13 cellular contexts compared by ENCODE assay signal in the genomic region with DNA sequence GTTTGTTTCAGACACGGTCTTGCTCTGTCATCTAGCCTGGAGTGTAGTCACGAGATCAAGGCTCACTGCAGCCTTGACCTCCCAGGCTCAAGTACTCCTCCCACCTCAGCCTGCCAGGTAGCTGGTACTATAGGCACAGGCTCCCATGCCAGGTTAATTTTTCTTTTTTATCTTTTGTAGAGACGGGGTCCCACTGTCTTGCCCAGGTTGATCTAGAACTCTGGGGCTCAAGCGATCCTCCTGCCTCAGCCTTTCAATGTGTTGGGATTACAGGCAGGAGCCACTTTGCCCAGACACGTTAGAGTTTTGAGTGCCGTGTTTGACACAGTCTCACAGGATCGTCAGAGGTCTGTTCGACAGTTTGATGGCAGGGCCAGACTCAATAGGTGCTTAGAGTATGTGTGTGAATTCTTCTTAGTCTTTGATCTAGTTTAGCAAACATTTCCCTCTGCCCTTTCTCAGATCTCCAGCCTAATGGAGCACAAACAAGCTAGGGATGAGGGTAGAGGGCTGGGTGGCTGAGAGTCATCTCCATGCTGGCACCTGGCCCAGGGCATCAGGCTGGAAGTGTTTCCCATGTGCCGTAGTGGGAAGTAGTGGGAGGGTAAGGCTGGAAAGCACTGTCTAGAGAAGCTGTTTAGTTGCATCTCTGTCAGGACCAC.
DNase-seq lines count a peak whose midpoint lies in the region; ATAC-seq, FAIRE-seq and TF ChIP-seq lines count a peak whose summit lies in the region.
"Had no signal": no experiment of that assay in that cellular context is flagged by ENCODE, and none has a peak within 500 bp of the region (broad histone marks: within the 10 kb centered on the region; RNA-seq: fewer than 3 reads in every experiment).

No MANE protein-coding gene starts in this region.

- H3K27ac ChIP-seq in BLaER1 treated with 17β-estradiol and CSF1 and Interleukin-3, amounts not matched to agents 10 nM and 100 nM = no peak overlapping the region
- H3K27ac ChIP-seq in IMR-90 (ENCODE audit: insufficient read depth, low read length) = no peak overlapping the region
- no peak overlapping the region for H3K27ac ChIP-seq in iPS-20b (ENCODE audit: low read length)
- H3K27ac ChIP-seq in uterus = no peak overlapping the region
- H3K27ac ChIP-seq in esophagus muscularis mucosa (replicated peaks in 1 of 4) = no peak overlapping the region

- peak overlapping the region in 8 of 11 experiments; percentile 19 to 59 (median 24); a peak in 10 of 22 replicates for H3K4me2 ChIP-seq in BLaER1 treated with 17β-estradiol and CSF1 and Interleukin-3, amounts not matched to agents 10 nM and 100 nM
- no peak overlapping the region for H3K4me2 ChIP-seq in IMR-90 (ENCODE audit: low read depth, low read length)

- no peak for TF ChIP-seq EP300 in esophagus muscularis mucosa (IDR thresholded peaks at IDR 0.05)

- in situ Hi-C loops in IMR-90 (cut with MboI; ENCODE audit: low sequenced_read_pairs) = no loop called here

- peak overlapping the region; percentile 44 for H2AK5ac ChIP-seq in IMR-90 (ENCODE audit: low read depth, low read length)

- no peak overlapping the region for H2BK5ac ChIP-seq in IMR-90 (ENCODE audit: low read depth, low read length, poor library complexity, severe bottlenecking)

- H3K27me3 ChIP-seq in BLaER1 treated with 17β-estradiol and CSF1 and Interleukin-3, amounts not matched to agents 10 nM and 100 nM = no peaks in the 10 kb centered on the region
- H3K27me3 ChIP-seq in IMR-90 (ENCODE audit: control insufficient read depth, insufficient read depth, low read length) (peaks cover 14% of the 10 kb centered on the region), iPS-20b (ENCODE audit: insufficient read depth, low read length) (no peaks in the 10 kb centered on the region), uterus (no peaks in the 10 kb centered on the region), esophagus muscularis mucosa (no peaks in the 10 kb centered on the region)

- peak; percentile 51 for FAIRE-seq in RCC 7860 (lab: Jason Lieb, UNC)
- no peak for FAIRE-seq in GM19239 (lab: Jason Lieb, UNC)

- peaks cover 0 to 5% (median 0%) of the 10 kb centered on the region in 11 experiments; a peak in 4 of 22 replicates for H3K36me3 ChIP-seq in BLaER1 treated with 17β-estradiol and CSF1 and Interleukin-3, amounts not matched to agents 10 nM and 100 nM
- H3K36me3 ChIP-seq in IMR-90 (ENCODE audit: control insufficient read depth, insufficient read depth, low read length) (no peaks in the 10 kb centered on the region), iPS-20b (ENCODE audit: insufficient read depth, low read depth, low read length) (no peaks in the 10 kb centered on the region), uterus (no peaks in the 10 kb centered on the region), esophagus muscularis mucosa (no peaks in the 10 kb centered on the region)

- H4K8ac ChIP-seq in IMR-90 (ENCODE audit: low read depth in 2 of 2, low read length in 2 of 2) = no peak overlapping the region

- H3K18ac ChIP-seq in IMR-90 (ENCODE audit: low read depth, low read length) = no peak overlapping the region

- no peak overlapping the region for H2BK20ac ChIP-seq in IMR-90 (ENCODE audit: low read depth, low read length)

- peaks cover 19 to 23% (median 20%) of the 10 kb centered on the region in 11 experiments for H3K9me3 ChIP-seq in BLaER1 treated with 17β-estradiol and CSF1 and Interleukin-3, amounts not matched to agents 10 nM and 100 nM (replicated peaks in 1 of 11)
- H3K9me3 ChIP-seq in IMR-90 (ENCODE audit: control insufficient read depth, insufficient read depth, low read length) (peaks cover 4% of the 10 kb centered on the region), iPS-20b (ENCODE audit: insufficient read depth, low read depth, low read length) (peaks cover 10% of the 10 kb centered on the region), uterus (no peaks in the 10 kb centered on the region), esophagus muscularis mucosa (peaks cover 0 to 7% (median 0%) of the 10 kb centered on the region in 4 donors)

- no peaks in the 10 kb centered on the region for H3K79me1 ChIP-seq in IMR-90 (ENCODE audit: low read depth in 1 of 2, low read length in 2 of 2)

- no peak overlapping the region for H2BK15ac ChIP-seq in IMR-90 (ENCODE audit: low read depth, low read length)

- TF ChIP-seq POLR2A in IMR-90 (IDR thresholded peaks at IDR 0.05; ENCODE audit: low read depth, low read length) (no peak), uterus (IDR thresholded peaks at IDR 0.05) (no peak), esophagus muscularis mucosa (IDR thresholded peaks at IDR 0.05; ENCODE audit: low read depth) (no peak)

- no peak overlapping the region for H3K4ac ChIP-seq in IMR-90 (ENCODE audit: low read depth, low read length)

- 72% methylated on average over 4 of the region's 9 CpGs; no CpG with 5 or more reads in 1 of the 2 experiments for WGBS in IMR-90 (ENCODE audit: extremely low coverage in 2 of 2, insufficient read length in 1 of 2), 2 experiments
- WGBS in esophagus muscularis mucosa = 77% methylated on average over 9 of the region's 9 CpGs

- H3K56ac ChIP-seq in IMR-90 (ENCODE audit: extremely low read depth, insufficient read depth, low read length) = no peak overlapping the region

- dilution Hi-C loops in IMR-90 (cut with HindIII; ENCODE audit: low sequenced_read_pairs, unreplicated experiment) = no loop called here

- H2AK9ac ChIP-seq in IMR-90 (replicated peaks; ENCODE audit: low read depth, low read length, poor library complexity) = no peak overlapping the region

- ATAC-seq in IMR-90 (ENCODE audit: low read depth) (no peak), GM18511 (IDR thresholded peaks at IDR 0.05; ENCODE audit: unreplicated experiment) (no peak)
- ATAC-seq: stimulated activated naive B cell treated with anti-CD40 and anti-IgM and Interleukin-4, amounts not matched to agents 10 μg/mL and 1 μg/mL and 100 μg/mL, for 72 hours had no signal

- no TSS peak for BruUV-seq in IMR-90 (replicated peaks; lab: Mats Ljungman, UMichigan)

- H4K91ac ChIP-seq in IMR-90 (ENCODE audit: insufficient read depth, low read depth, low read length) = no peak overlapping the region

- no peak overlapping the region for H2BK120ac ChIP-seq in IMR-90 (ENCODE audit: low read depth, low read length)

- no peak for DNase-seq in IMR-90
- peak; percentile 29 for DNase-seq in RCC 7860 (ENCODE audit: low spot score)
- DNase-seq in uterus = no peak
- no peak for DNase-seq in GM19239 (ENCODE audit: insufficient read length, low spot score)
- DNase-seq in esophagus muscularis mucosa (ENCODE audit: extremely low spot score) = no peak
- DNase-seq: activated gamma-delta T cell treated with Interleukin-2 at 50 U/mL for 16 hours; Kasumi-1; NCI-H526; stimulated activated CD4-positive, alpha-beta T cell treated with anti-CD3 and anti-CD28 coated beads, Interleukin-2, amount 100 ng/mL, for 48 hours; stimulated activated naive B cell treated with anti-CD40 and anti-IgM and Interleukin-4, amounts not matched to agents 10 μg/mL and 1 μg/mL and 100 μg/mL, for 72 hours had no signal

- H3K9me1 ChIP-seq in IMR-90 (ENCODE audit: insufficient read depth, low read length) = peaks cover 7% of the 10 kb centered on the region; the same call in 1 of the 2 replicates

- no peaks in the 10 kb centered on the region for H4K20me1 ChIP-seq in BLaER1 treated with 17β-estradiol and CSF1 and Interleukin-3, amounts not matched to agents 10 nM and 100 nM
- no peaks in the 10 kb centered on the region for H4K20me1 ChIP-seq in IMR-90 (ENCODE audit: insufficient read depth, low read length)

- POLR2A ChIA-PET in IMR-90 (lab: Charles Lee; ENCODE audit: unreplicated experiment) = no interaction called here

- intact Hi-C loops in IMR-90 (cut with micrococcal nuclease) = no loop called here
- intact Hi-C loops in uterus (cut with DNase I; ENCODE audit: low total_unique reads) = no loop called here
- intact Hi-C loops in esophagus muscularis mucosa (cut with DNase I) = no loop called here

- TF ChIP-seq CTCF in IMR-90 (conservative IDR thresholded peaks at IDR 0.05; ENCODE audit: low read depth, low read length) (no peak), uterus (IDR thresholded peaks at IDR 0.05) (no peak), esophagus muscularis mucosa (IDR thresholded peaks at IDR 0.05) (no peak)

- H4K5ac ChIP-seq in IMR-90 (ENCODE audit: low read depth, low read length) = no peak overlapping the region

- no peak overlapping the region for H2AFZ ChIP-seq in IMR-90 (replicated peaks; ENCODE audit: low read length, poor library complexity)

- H3K4me1 ChIP-seq in BLaER1 treated with 17β-estradiol and CSF1 and Interleukin-3, amounts not matched to agents 10 nM and 100 nM = peaks cover 7 to 24% (median 17%) of the 10 kb centered on the region in 10 experiments; a peak in 19 of 20 replicates
- peaks cover 9% of the 10 kb centered on the region for H3K4me1 ChIP-seq in IMR-90 (ENCODE audit: control insufficient read depth, insufficient read depth, low read length)
- H3K4me1 ChIP-seq in iPS-20b (ENCODE audit: insufficient read depth, low read length) = peaks cover 35% of the 10 kb centered on the region
- H3K4me1 ChIP-seq in uterus = no peaks in the 10 kb centered on the region
- peaks cover 7 to 9% (median 8%) of the 10 kb centered on the region in 4 donors for H3K4me1 ChIP-seq in esophagus muscularis mucosa

- CTCF ChIA-PET in IMR-90 (lab: Yijun Ruan, JAX) = no interaction called here

- no peak for TF ChIP-seq RAD21 in IMR-90 (IDR thresholded peaks at IDR 0.05; ENCODE audit: low read length)

- H3K9ac ChIP-seq in BLaER1 treated with 17β-estradiol and CSF1 and Interleukin-3, amounts not matched to agents 10 nM and 100 nM = no peak overlapping the region
- H3K9ac ChIP-seq in IMR-90 (ENCODE audit: low read depth, low read length) = no peak overlapping the region
- 0 out of 2 replicates have a peak overlapping the region, but pooled peaks have one; percentile 25 for H3K9ac ChIP-seq in iPS-20b (ENCODE audit: low read depth, low read length)

- H3K4me3 ChIP-seq in BLaER1 treated with 17β-estradiol and CSF1 and Interleukin-3, amounts not matched to agents 10 nM and 100 nM = no peak overlapping the region
- no peak overlapping the region for H3K4me3 ChIP-seq in IMR-90 (ENCODE audit: insufficient read depth, low read depth, low read length)
- no peak overlapping the region; the same call in 1 of the 2 replicates for H3K4me3 ChIP-seq in iPS-20b (ENCODE audit: low read length)
- no peak overlapping the region for H3K4me3 ChIP-seq in uterus
- no peak overlapping the region for H3K4me3 ChIP-seq in esophagus muscularis mucosa

- H3K23ac ChIP-seq in IMR-90 (ENCODE audit: low read depth, low read length) = no peak overlapping the region; the same call in 1 of the 2 replicates

- no peak overlapping the region for H3K14ac ChIP-seq in IMR-90 (replicated peaks; ENCODE audit: low read depth, low read length)

TF ChIP-seq in IMR-90, 13 proteins besides CTCF, POLR2A, EP300 and RAD21 (continues in another document):
- no peak for TF ChIP-seq MXI1 (IDR thresholded peaks at IDR 0.05; ENCODE audit: borderline replicate concordance, low read depth, low read length)
- TF ChIP-seq SMC3 (IDR thresholded peaks at IDR 0.05; ENCODE audit: low read depth, low read length) = no peak
